ENCODE assay signal across 1 cellular context in the genomic region with DNA sequence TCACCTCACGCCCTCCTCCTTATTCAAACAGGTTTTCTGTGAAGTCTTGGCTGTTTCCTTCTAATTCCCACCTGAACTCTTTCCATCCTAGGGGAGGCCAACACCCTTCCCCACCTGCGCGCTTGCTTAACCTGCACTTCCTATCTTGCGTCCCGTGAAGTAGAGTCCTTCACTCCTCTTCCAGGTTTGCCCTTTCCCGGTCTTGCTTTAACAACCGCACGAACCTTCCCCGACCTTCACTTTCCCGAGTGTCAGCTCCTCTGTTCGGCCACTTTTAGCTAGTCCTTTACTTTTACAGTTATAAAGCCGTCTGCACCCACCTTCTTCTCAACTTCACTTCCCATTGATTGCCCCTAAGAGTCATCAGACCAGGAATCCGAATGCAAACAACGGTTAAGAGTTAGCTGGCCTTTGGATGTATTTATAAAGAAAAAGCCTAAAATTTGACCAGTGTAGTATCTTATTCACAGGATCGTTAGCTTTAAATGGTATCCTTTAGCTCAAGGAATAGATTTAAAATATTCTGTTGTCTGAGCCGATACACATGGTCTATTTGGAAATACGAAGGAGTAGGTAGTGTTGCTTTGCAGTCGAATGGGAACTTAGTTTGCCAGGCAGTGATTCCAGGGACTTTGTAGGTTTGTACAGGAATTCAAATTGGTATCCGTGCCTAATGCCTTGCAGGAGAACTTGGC.
TF ChIP-seq lines count a peak whose summit lies in the region.

No MANE protein-coding gene starts in this region.

TF ChIP-seq in GM12878, 131 proteins besides CTCF, POLR2A, EP300 and RAD21 (continued from another document):
- TF ChIP-seq, protein P1, sequence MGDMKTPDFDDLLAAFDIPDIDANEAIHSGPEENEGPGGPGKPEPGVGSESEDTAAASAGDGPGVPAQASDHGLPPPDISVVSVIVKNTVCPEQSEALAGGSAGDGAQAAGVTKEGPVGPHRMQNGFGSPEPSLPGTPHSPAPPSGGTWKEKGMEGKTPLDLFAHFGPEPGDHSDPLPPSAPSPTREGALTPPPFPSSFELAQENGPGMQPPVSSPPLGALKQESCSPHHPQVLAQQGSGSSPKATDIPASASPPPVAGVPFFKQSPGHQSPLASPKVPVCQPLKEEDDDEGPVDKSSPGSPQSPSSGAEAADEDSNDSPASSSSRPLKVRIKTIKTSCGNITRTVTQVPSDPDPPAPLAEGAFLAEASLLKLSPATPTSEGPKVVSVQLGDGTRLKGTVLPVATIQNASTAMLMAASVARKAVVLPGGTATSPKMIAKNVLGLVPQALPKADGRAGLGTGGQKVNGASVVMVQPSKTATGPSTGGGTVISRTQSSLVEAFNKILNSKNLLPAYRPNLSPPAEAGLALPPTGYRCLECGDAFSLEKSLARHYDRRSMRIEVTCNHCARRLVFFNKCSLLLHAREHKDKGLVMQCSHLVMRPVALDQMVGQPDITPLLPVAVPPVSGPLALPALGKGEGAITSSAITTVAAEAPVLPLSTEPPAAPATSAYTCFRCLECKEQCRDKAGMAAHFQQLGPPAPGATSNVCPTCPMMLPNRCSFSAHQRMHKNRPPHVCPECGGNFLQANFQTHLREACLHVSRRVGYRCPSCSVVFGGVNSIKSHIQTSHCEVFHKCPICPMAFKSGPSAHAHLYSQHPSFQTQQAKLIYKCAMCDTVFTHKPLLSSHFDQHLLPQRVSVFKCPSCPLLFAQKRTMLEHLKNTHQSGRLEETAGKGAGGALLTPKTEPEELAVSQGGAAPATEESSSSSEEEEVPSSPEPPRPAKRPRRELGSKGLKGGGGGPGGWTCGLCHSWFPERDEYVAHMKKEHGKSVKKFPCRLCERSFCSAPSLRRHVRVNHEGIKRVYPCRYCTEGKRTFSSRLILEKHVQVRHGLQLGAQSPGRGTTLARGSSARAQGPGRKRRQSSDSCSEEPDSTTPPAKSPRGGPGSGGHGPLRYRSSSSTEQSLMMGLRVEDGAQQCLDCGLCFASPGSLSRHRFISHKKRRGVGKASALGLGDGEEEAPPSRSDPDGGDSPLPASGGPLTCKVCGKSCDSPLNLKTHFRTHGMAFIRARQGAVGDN (IDR thresholded peaks at IDR 0.05), result no peak
- no peak for TF ChIP-seq KLF5 (IDR thresholded peaks at IDR 0.05; ENCODE audit: partially characterized antibody)
- no peak for TF ChIP-seq MEF2A (IDR thresholded peaks at IDR 0.05; ENCODE audit: insufficient read depth, low read depth, low read length)
- TF ChIP-seq IKZF2 (IDR thresholded peaks at IDR 0.05), result peak; percentile 23 to 40; a peak in 1 of 4 replicates
- TF ChIP-seq BHLHE40 (IDR thresholded peaks at IDR 0.05; ENCODE audit: borderline replicate concordance in 1 of 2, low read depth in 2 of 2, low read length in 1 of 2), result no peak
- TF ChIP-seq SREBF2 (IDR thresholded peaks at IDR 0.05; ENCODE audit: low read length), result no peak
- no peak for TF ChIP-seq KAT2A (conservative IDR thresholded peaks at IDR 0.05; ENCODE audit: control insufficient read depth, low read depth, low read length)
- TF ChIP-seq BCL11A (IDR thresholded peaks at IDR 0.05; ENCODE audit: low read depth, low read length), result no peak
- peak; percentile 19; the same call in 1 of the 2 replicates for TF ChIP-seq SIN3A (IDR thresholded peaks at IDR 0.05; ENCODE audit: low read depth, low read length)
- TF ChIP-seq ZNF622 (IDR thresholded peaks at IDR 0.05), result no peak
- no peak for TF ChIP-seq PAX8 (IDR thresholded peaks at IDR 0.05)
- TF ChIP-seq HDGF (IDR thresholded peaks at IDR 0.05), result 0 out of 2 replicates have a peak, but pooled peaks have one; percentile 65
- TF ChIP-seq RB1 (IDR thresholded peaks at IDR 0.05; ENCODE audit: borderline replicate concordance), result no peak
- TF ChIP-seq E4F1 (IDR thresholded peaks at IDR 0.05; ENCODE audit: borderline replicate concordance, partially characterized antibody), result no peak
- TF ChIP-seq CHD2 (IDR thresholded peaks at IDR 0.05; ENCODE audit: borderline replicate concordance, low read depth, low read length), result no peak
- no peak for TF ChIP-seq TBL1XR1 (IDR thresholded peaks at IDR 0.05; ENCODE audit: low read depth, low read length)
- peak; percentile 27 for TF ChIP-seq SMAD1 (IDR thresholded peaks at IDR 0.05; ENCODE audit: low read depth, partially characterized antibody)
- TF ChIP-seq CHD1 (IDR thresholded peaks at IDR 0.05; ENCODE audit: low read depth, low read length), result peak; percentile 11; the same call in 1 of the 2 replicates
- TF ChIP-seq EED (IDR thresholded peaks at IDR 0.05; ENCODE audit: low read depth), result peak; percentile 9; the same call in 1 of the 2 replicates
- TF ChIP-seq ATF7 (IDR thresholded peaks at IDR 0.05; ENCODE audit: low read depth), result 0 out of 2 replicates have a peak, but pooled peaks have one; percentile 20
- no peak for TF ChIP-seq ETV6 (conservative IDR thresholded peaks at IDR 0.05 in 1 of 2, IDR thresholded peaks at IDR 0.05 in 1 of 2; ENCODE audit: borderline replicate concordance in 1 of 2, low read depth in 1 of 2)
- no peak for TF ChIP-seq ZNF24 (IDR thresholded peaks at IDR 0.05)
- TF ChIP-seq, protein P2, sequence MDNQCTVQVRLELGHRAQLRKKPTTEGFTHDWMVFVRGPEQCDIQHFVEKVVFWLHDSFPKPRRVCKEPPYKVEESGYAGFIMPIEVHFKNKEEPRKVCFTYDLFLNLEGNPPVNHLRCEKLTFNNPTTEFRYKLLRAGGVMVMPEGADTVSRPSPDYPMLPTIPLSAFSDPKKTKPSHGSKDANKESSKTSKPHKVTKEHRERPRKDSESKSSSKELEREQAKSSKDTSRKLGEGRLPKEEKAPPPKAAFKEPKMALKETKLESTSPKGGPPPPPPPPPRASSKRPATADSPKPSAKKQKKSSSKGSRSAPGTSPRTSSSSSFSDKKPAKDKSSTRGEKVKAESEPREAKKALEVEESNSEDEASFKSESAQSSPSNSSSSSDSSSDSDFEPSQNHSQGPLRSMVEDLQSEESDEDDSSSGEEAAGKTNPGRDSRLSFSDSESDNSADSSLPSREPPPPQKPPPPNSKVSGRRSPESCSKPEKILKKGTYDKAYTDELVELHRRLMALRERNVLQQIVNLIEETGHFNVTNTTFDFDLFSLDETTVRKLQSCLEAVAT (IDR thresholded peaks at IDR 0.05), result peak; percentile 62; the same call in 1 of the 2 replicates
- TF ChIP-seq POU2F2 (IDR thresholded peaks at IDR 0.05; ENCODE audit: borderline replicate concordance, low read depth, low read length), result no peak
- TF ChIP-seq RUNX3 (IDR thresholded peaks at IDR 0.05; ENCODE audit: low read length), result peak; percentile 25; the same call in 1 of the 2 replicates
- TF ChIP-seq BRCA1 (IDR thresholded peaks at IDR 0.05; ENCODE audit: low read depth, low read length), result no peak
